16 cellular contexts compared by ENCODE assay signal in genomic region chr1:21437341-21437640, GRCh38. TPM values are rescaled to one million over a fixed set of nuclear protein-coding genes. Genes with fewer than 3 reads are reported as not detected.
DNase-seq lines count a peak whose midpoint lies in the region; ATAC-seq and TF ChIP-seq lines count a peak whose summit lies in the region.
"Had no signal": no experiment of that assay in that cellular context is flagged by ENCODE, and none has a peak within 500 bp of the region (broad histone marks: within the 10 kb centered on the region; RNA-seq: fewer than 3 reads in every experiment).

No MANE protein-coding gene starts in this region.

- peak; percentile 76 for DNase-seq in DMS53 (lab: John Stamatoyannopoulos, UW)
- DNase-seq in HFFc6 = no peak
- DNase-seq in epithelial cell of proximal tubule (ENCODE audit: low read depth) = no peak
- DNase-seq in nephron progenitor cell = no peak
- no peak for DNase-seq in NK-92 (lab: John Stamatoyannopoulos, UW; ENCODE audit: unreplicated experiment)
- DNase-seq in HCEC 1CT = no peak
- no peak for DNase-seq in NCI-H510A (lab: John Stamatoyannopoulos, UW)
- DNase-seq: activated CD4-positive, alpha-beta T cell treated with anti-CD3 and anti-CD28 coated beads for 1 hour; activated T-cell treated with anti-CD3 and anti-CD28 coated beads, Interleukin-2, amount 50 U/mL, for 4 hours; CD4-positive, CD25-positive, alpha-beta regulatory T cell; dermis blood vessel endothelial cell; foreskin melanocyte; kidney glomerular epithelial cell; naive thymus-derived CD8-positive, alpha-beta T cell; NCI-H2171 treated with DMSO at 0.1 percent for 48 hours had no signal

- H3K4me1 Mint-ChIP-seq in HFFc6 (ENCODE audit: low read depth) (peaks cover 28% of the 10 kb centered on the region), nephron progenitor cell (peaks cover 20% of the 10 kb centered on the region)

- ATAC-seq in HG02840 (IDR thresholded peaks at IDR 0.05; ENCODE audit: low FRiP score, unreplicated experiment) = no peak
- ATAC-seq: activated T-cell treated with anti-CD3 and anti-CD28 coated beads, Interleukin-2, amount 50 U/mL, for 4 hours; naive thymus-derived CD8-positive, alpha-beta T cell had no signal

- H3K9me3 Mint-ChIP-seq in HFFc6 = no peaks in the 10 kb centered on the region
- no peaks in the 10 kb centered on the region for H3K9me3 Mint-ChIP-seq in nephron progenitor cell
- H3K9me3 Mint-ChIP-seq: activated T-cell treated with anti-CD3 and anti-CD28 coated beads, Interleukin-2, amount 50 U/mL, for 4 hours; CD4-positive, CD25-positive, alpha-beta regulatory T cell; naive thymus-derived CD8-positive, alpha-beta T cell had no signal

- H3K36me3 Mint-ChIP-seq in HFFc6 (ENCODE audit: low read depth) (no peaks in the 10 kb centered on the region), nephron progenitor cell (ENCODE audit: low read depth) (no peaks in the 10 kb centered on the region)
- H3K36me3 Mint-ChIP-seq: CD4-positive, CD25-positive, alpha-beta regulatory T cell; naive thymus-derived CD8-positive, alpha-beta T cell had no signal

- peaks cover 4% of the 10 kb centered on the region; the same call in 1 of the 2 replicates for H3K27me3 Mint-ChIP-seq in HFFc6 (ENCODE audit: insufficient read depth)
- peaks cover 51% of the 10 kb centered on the region for H3K27me3 Mint-ChIP-seq in nephron progenitor cell (ENCODE audit: low read depth, poor library complexity)

- peak overlapping the region; percentile 57 for H3K4me3 ChIP-seq in epithelial cell of proximal tubule (ENCODE audit: low read depth, low read length)

- TF ChIP-seq CTCF in HFFc6 (IDR thresholded peaks at IDR 0.05) (no peak), epithelial cell of proximal tubule (conservative IDR thresholded peaks at IDR 0.05; ENCODE audit: low read depth, low read length) (no peak), nephron progenitor cell (IDR thresholded peaks at IDR 0.05) (no peak)

- H3K4me3 Mint-ChIP-seq in HFFc6 (peak overlapping the region; percentile 81; the same call in 1 of the 2 replicates), nephron progenitor cell (peak overlapping the region; percentile 75)
- H3K4me3 Mint-ChIP-seq: activated T-cell treated with anti-CD3 and anti-CD28 coated beads, Interleukin-2, amount 50 U/mL, for 4 hours had no signal

- H3K27ac Mint-ChIP-seq in HFFc6 = no peak overlapping the region
- H3K27ac Mint-ChIP-seq in nephron progenitor cell = no peak overlapping the region

RNA-seq across cellular contexts. Expression of gene NBPF3, which starts 2.6 kb away (rescaled TPM):
- 10 to 100 TPM; 14.0 to 20.7 (median 18.2) TPM for total RNA-seq in HFFc6 (2021; fragmentation: NEBNext Ultra II Directional; extraction: Animal tissue kit (Norgen Biotek cat#: 25700))
- 4.6 and 23.6 TPM in 2 replicates for total RNA-seq in epithelial cell of proximal tubule
